In genomic region chr7:73533742-73534141, GRCh38 we compare ENCODE assay signal across 18 cellular contexts. TPM values are rescaled to one million over a fixed set of nuclear protein-coding genes. Genes with fewer than 3 reads are reported as not detected.
DNase-seq lines count a peak whose midpoint lies in the region; ATAC-seq, FAIRE-seq and TF ChIP-seq lines count a peak whose summit lies in the region.
"Had no signal": no experiment of that assay in that cellular context is flagged by ENCODE, and none has a peak within 500 bp of the region (broad histone marks: within the 10 kb centered on the region; RNA-seq: fewer than 3 reads in every experiment).

No MANE protein-coding gene starts in this region.

- H3F3A ChIP-seq in GM23338 (replicated peaks; ENCODE audit: low read depth), result no peaks in the 10 kb centered on the region

- no peak overlapping the region for H3K27ac Mint-ChIP-seq in GM23338
- H3K27ac Mint-ChIP-seq: CD4-positive, alpha-beta memory T cell had no signal

- H3K36me3 ChIP-seq in GM23338 (ENCODE audit: insufficient read depth), result no peaks in the 10 kb centered on the region
- H3K36me3 ChIP-seq in lower lobe of right lung, result peaks cover 52% of the 10 kb centered on the region
- H3K36me3 ChIP-seq in SJCRH30, result peaks cover 23% of the 10 kb centered on the region

- H3K9me3 ChIP-seq in lower lobe of right lung, result no peaks in the 10 kb centered on the region
- no peaks in the 10 kb centered on the region for H3K9me3 ChIP-seq in SJCRH30 (replicated peaks)
- H3K9me3 ChIP-seq: BE2C had no signal

- CTCF ChIA-PET in RWPE1 (lab: Yijun Ruan, JAX), result interaction anchor here (0.6 kb wide), 1 partner anchor 20 kb away, joined by 3 read pairs; no protein-coding TSS in a partner anchor

- no peaks in the 10 kb centered on the region for H4K20me1 ChIP-seq in GM23338 (replicated peaks; ENCODE audit: insufficient read depth)

- no peak for FAIRE-seq in D721Med (lab: Jason Lieb, UNC)

- H2AFZ ChIP-seq in GM23338, result no peak overlapping the region
- H2AFZ ChIP-seq: PC-9 had no signal

- no peaks in the 10 kb centered on the region for H3K4me1 Mint-ChIP-seq in GM23338
- H3K4me1 Mint-ChIP-seq: CD4-positive, alpha-beta memory T cell had no signal

- no peak overlapping the region for H3K4me3 Mint-ChIP-seq in GM23338
- H3K4me3 Mint-ChIP-seq: CD4-positive, alpha-beta memory T cell had no signal

- H3K27me3 ChIP-seq in GM23338 (ENCODE audit: insufficient read depth) (no peaks in the 10 kb centered on the region), lower lobe of right lung (ENCODE audit: low read depth) (no peaks in the 10 kb centered on the region), SJCRH30 (no peaks in the 10 kb centered on the region)
- H3K27me3 ChIP-seq: BE2C had no signal

- H3K4me2 ChIP-seq in GM23338, result no peak overlapping the region
- H3K4me2 ChIP-seq: PC-9 had no signal

- H3K27ac ChIP-seq in GM23338 (ENCODE audit: low read depth), result peak overlapping the region; percentile 78; the same call in 1 of the 2 replicates
- peak overlapping the region; percentile 60 for H3K27ac ChIP-seq in RWPE1
- H3K27ac ChIP-seq in lower lobe of right lung, result no peak overlapping the region
- no peak overlapping the region for H3K27ac ChIP-seq in SJCRH30
- H3K27ac ChIP-seq: PC-9 had no signal

- H3K36me3 Mint-ChIP-seq in GM23338 (ENCODE audit: low read depth), result peaks cover 30% of the 10 kb centered on the region

- no peak for TF ChIP-seq CTCF in D721Med (IDR thresholded peaks at IDR 0.05; ENCODE audit: insufficient read depth, missing control alignments)
- TF ChIP-seq CTCF in GM23338 (conservative IDR thresholded peaks at IDR 0.05; ENCODE audit: low read depth in 2 of 2), result no peak
- TF ChIP-seq CTCF in RWPE1 (conservative IDR thresholded peaks at IDR 0.05; ENCODE audit: low read depth), result no peak
- no peak for TF ChIP-seq CTCF in lower lobe of right lung (IDR thresholded peaks at IDR 0.05)

- peak; percentile 62 for ATAC-seq in GM23338
- ATAC-seq in lower lobe of right lung, result no peak
- ATAC-seq in HG03460 (IDR thresholded peaks at IDR 0.05; ENCODE audit: unreplicated experiment), result no peak
- no peak for ATAC-seq in HG02870 (IDR thresholded peaks at IDR 0.05; ENCODE audit: unreplicated experiment)

- H3K4me3 ChIP-seq in GM23338 (no peak overlapping the region), lower lobe of right lung (no peak overlapping the region), SJCRH30 (no peak overlapping the region)
- H3K4me3 ChIP-seq: PC-9 had no signal

- peak; percentile 1 for DNase-seq in D721Med (ENCODE audit: insufficient read length, low spot score)
- DNase-seq in GM23338 (ENCODE audit: low spot score), result no peak
- DNase-seq in RWPE1 (ENCODE audit: low spot score), result no peak
- DNase-seq in lower lobe of right lung, result peak; percentile 39
- no peak for DNase-seq in NCI-H748 treated with DMSO at 0.1 percent for 48 hours (lab: John Stamatoyannopoulos, UW)
- no peak for DNase-seq in SJCRH30
- DNase-seq: BE2C; CD4-positive, alpha-beta memory T cell; GDM1; HCEC 1CT; Kasumi-1; MM.1S; NCI-H1092 treated with DMSO at 0.1 percent for 48 hours; NCI-H1694; PC-9; SW 1271 had no signal

- H3K79me2 ChIP-seq in GM23338 (replicated peaks; ENCODE audit: insufficient read depth), result no peaks in the 10 kb centered on the region

- H3K9me3 Mint-ChIP-seq in GM23338, result no peaks in the 10 kb centered on the region; the same call in 2 of the 3 replicates

- no peaks in the 10 kb centered on the region for H3K4me1 ChIP-seq in GM23338 (ENCODE audit: insufficient read depth)
- H3K4me1 ChIP-seq in lower lobe of right lung, result no peaks in the 10 kb centered on the region
- H3K4me1 ChIP-seq in SJCRH30, result no peaks in the 10 kb centered on the region
- H3K4me1 ChIP-seq: BE2C had no signal

- peaks cover 6% of the 10 kb centered on the region for H3K27me3 Mint-ChIP-seq in GM23338 (ENCODE audit: insufficient read depth, low read depth, poor library complexity)
- H3K27me3 Mint-ChIP-seq: CD4-positive, alpha-beta memory T cell had no signal

- POLR2A ChIA-PET in RWPE1 (lab: Yijun Ruan, JAX; ENCODE audit: low non-redundant PET), result no interaction called here

- no peaks in the 10 kb centered on the region for H3K9me2 ChIP-seq in GM23338 (ENCODE audit: insufficient read depth)

- intact Hi-C loops in lower lobe of right lung (cut with DNase I), result no loop called here

TF ChIP-seq in GM23338, 12 proteins besides CTCF, POLR2A, EP300 and RAD21:
- TF ChIP-seq CREB1 (CRISPR knock-in tag; IDR thresholded peaks at IDR 0.05; ENCODE audit: low read depth), result no peak

RNA-seq across cellular contexts. Expression of gene BAZ1B, which starts 11.6 kb away (rescaled TPM):
- 65.5 and 70.7 TPM in 2 replicates for total RNA-seq in GM23338 (2014; rRNA removed; shearing (Covaris generic))
- 35.8 and 40.4 TPM in 2 replicates for polyA plus RNA-seq in GM23338 (2016; fragmentation: Nextera tagmentation; extraction: Ambion mirVana)
- total RNA-seq in lower lobe of right lung, result 56.0 TPM
- total RNA-seq in SJCRH30 (2014; rRNA removed; shearing (Covaris generic)), result 128 and 139 TPM in 2 replicates

RNA-seq across cellular contexts. Expression of gene BCL7B, which starts 23.7 kb away (rescaled TPM):
- total RNA-seq in GM23338 (2014; rRNA removed; shearing (Covaris generic)), result 12.0 and 17.0 TPM in 2 replicates
- polyA plus RNA-seq in GM23338 (2016; fragmentation: Nextera tagmentation; extraction: Ambion mirVana), result 18.2 and 18.4 TPM in 2 replicates
- total RNA-seq in lower lobe of right lung, result 52.8 TPM
- total RNA-seq in SJCRH30 (2014; rRNA removed; shearing (Covaris generic)), result 38.8 and 39.7 TPM in 2 replicates

RNA-seq across cellular contexts. Expression of gene TBL2, which starts 44.6 kb away (rescaled TPM):
- 21.7 and 27.8 TPM in 2 replicates for total RNA-seq in GM23338 (2014; rRNA removed; shearing (Covaris generic))
- 6.9 TPM in 2 replicates for polyA plus RNA-seq in GM23338 (2016; fragmentation: Nextera tagmentation; extraction: Ambion mirVana)
- 27.9 TPM for total RNA-seq in lower lobe of right lung
- 43.8 and 55.9 TPM in 2 replicates for total RNA-seq in SJCRH30 (2014; rRNA removed; shearing (Covaris generic))

Comparison
In these comparisons a context has a peak if more than half of its experiments do, and no peak if none do; other contexts are left out.
1. DNase-seq: peak in D721Med (single experiment) and lower lobe of right lung (single experiment); none in GM23338 (single experiment), RWPE1 (single experiment), NCI-H748 treated with DMSO at 0.1 percent for 48 hours (single experiment) and SJCRH30 (0 of 2).
2. H3K27ac ChIP-seq: peak in GM23338 (single experiment) and RWPE1 (single experiment); none in lower lobe of right lung (single experiment) and SJCRH30 (single experiment).